ENCODE assay signal across 24 cellular contexts in genomic region chr11:68615657-68616056, GRCh38.
DNase-seq lines count a peak whose midpoint lies in the region; ATAC-seq and TF ChIP-seq lines count a peak whose summit lies in the region.
"Had no signal": no experiment of that assay in that cellular context is flagged by ENCODE, and none has a peak within 500 bp of the region (broad histone marks: within the 10 kb centered on the region; RNA-seq: fewer than 3 reads in every experiment).

No MANE protein-coding gene starts in this region.

- DNase-seq in activated CD8-positive, alpha-beta memory T cell treated with anti-CD3 and anti-CD28 coated beads, Interleukin-2, amount 10 ng/mL, durations not matched to agents 7 days and 5 days, result no peak
- no peak for DNase-seq in activated CD8-positive, alpha-beta memory T cell treated with anti-CD3 and anti-CD28 coated beads, Interleukin-2, amount 50 U/mL, for 48 hours
- no peak for DNase-seq in CD4-positive, alpha-beta memory T cell
- DNase-seq in WTC11 (ENCODE audit: low spot score) (no peak), lung (ENCODE audit: low spot score) (no peak), H9 (no peak), islet precursor cell (no peak)
- DNase-seq: 8988T; AML-193; C1 segment of cervical spinal cord; DMS53; EL; GF-D8; HFFc6; IMR-90; NCI-H1105; NCI-H146; NCI-H2029; NCI-H2227 treated with DMSO at 0.1 percent for 48 hours; NCI-H510A treated with DMSO at 0.1 percent for 48 hours; NCI-H774; NK-92 treated with Interleukin-12 subunit alpha and Interleukin-12 subunit beta, amount 100 ng/mL, for 24 hours had no signal

- POLR2A ChIA-PET in CD4-positive, alpha-beta memory T cell (lab: Charles Lee; ENCODE audit: partially characterized antibody), result no interaction called here
- POLR2A ChIA-PET in WTC11 (lab: Charles Lee), result interaction anchor here (0.8 kb wide), 1 partner anchor 17 kb away, joined by 3 read pairs; no protein-coding TSS in a partner anchor

- no peak overlapping the region for H3K14ac ChIP-seq in H9 (ENCODE audit: insufficient read depth, low read length)

- no peak overlapping the region for H4K91ac ChIP-seq in H9 (ENCODE audit: insufficient read length, low read depth, low read length)

- H3T11ph ChIP-seq in H9 (ENCODE audit: low read length), result no peak overlapping the region

- no peak overlapping the region for H3K4me3 ChIP-seq in CD4-positive, alpha-beta memory T cell (ENCODE audit: low read length in 2 of 2)
- H3K4me3 ChIP-seq in lung, result no peak overlapping the region

- no peak overlapping the region for H3K27ac ChIP-seq in CD4-positive, alpha-beta memory T cell (ENCODE audit: low read depth, low read length)
- H3K27ac ChIP-seq in lung (ENCODE audit: low read depth in 1 of 2, low read length in 1 of 2), result no peak overlapping the region
- no peak overlapping the region for H3K27ac ChIP-seq in H9 (ENCODE audit: insufficient read length, low read depth, low read length)
- H3K27ac ChIP-seq: RWPE1 had no signal

- peak overlapping the region; percentile 9 for H3K27ac Mint-ChIP-seq in activated CD8-positive, alpha-beta memory T cell treated with anti-CD3 and anti-CD28 coated beads, Interleukin-2, amount 10 ng/mL, durations not matched to agents 7 days and 5 days
- peak overlapping the region in 5 of 7 donors; percentile 16 to 50 (median 25) for H3K27ac Mint-ChIP-seq in CD4-positive, alpha-beta memory T cell
- peak overlapping the region; percentile 60; the same call in 1 of the 2 replicates for H3K27ac Mint-ChIP-seq in WTC11
- H3K27ac Mint-ChIP-seq in H9, result peak overlapping the region in 1 of 3 experiments; percentile 74; a peak in 1 of 7 replicates
- H3K27ac Mint-ChIP-seq: HFFc6 had no signal

- no peak overlapping the region for H3K4me2 ChIP-seq in H9 (ENCODE audit: insufficient read depth, insufficient read length, low read length)

- no peak overlapping the region for H2AFZ ChIP-seq in H9 (ENCODE audit: low read length)

- ATAC-seq in activated CD8-positive, alpha-beta memory T cell treated with anti-CD3 and anti-CD28 coated beads, Interleukin-2, amount 10 ng/mL, durations not matched to agents 7 days and 5 days, result no peak
- ATAC-seq in WTC11, result no peak
- peak; percentile 34 for ATAC-seq in lung (ENCODE audit: insufficient read depth, low FRiP score)
- ATAC-seq in HG03159 (IDR thresholded peaks at IDR 0.05; ENCODE audit: unreplicated experiment), result no peak

- no peaks in the 10 kb centered on the region for H3K23me2 ChIP-seq in H9 (ENCODE audit: insufficient read length, low read depth, low read length, poor library complexity, severe bottlenecking)

- TF ChIP-seq CTCF in WTC11 (IDR thresholded peaks at IDR 0.05) (no peak), lung (IDR thresholded peaks at IDR 0.05; ENCODE audit: control extremely low read depth, extremely low read depth) (no peak), H9 (conservative IDR thresholded peaks at IDR 0.05) (no peak)

- H3K23ac ChIP-seq in H9 (ENCODE audit: insufficient read length, low read depth, low read length), result no peak overlapping the region

- no peak overlapping the region for H2BK15ac ChIP-seq in H9 (ENCODE audit: low read depth, low read length)

- 91% methylated on average over 6 of the region's 6 CpGs for WGBS in lung, 2 donors
- WGBS in H9 (ENCODE audit: extremely low coverage, insufficient read length, low lambda C conversion rate), result no CpG with 5 or more reads among the region's 6 CpGs

- H3K36me3 Mint-ChIP-seq in activated CD8-positive, alpha-beta memory T cell treated with anti-CD3 and anti-CD28 coated beads, Interleukin-2, amount 10 ng/mL, durations not matched to agents 7 days and 5 days, result peaks cover 28% of the 10 kb centered on the region
- H3K36me3 Mint-ChIP-seq in CD4-positive, alpha-beta memory T cell, result peaks cover 48 to 56% of the 10 kb centered on the region in 2 donors
- H3K36me3 Mint-ChIP-seq in WTC11 (peaks cover 69% of the 10 kb centered on the region), H9 (ENCODE audit: insufficient read depth in 1 of 3, low read depth in 3 of 3) (peaks cover 29 to 60% (median 58%) of the 10 kb centered on the region in 3 experiments)

- no peak overlapping the region for H2BK120ac ChIP-seq in H9 (ENCODE audit: low read depth, low read length, poor library complexity, severe bottlenecking)

- H3K4me1 ChIP-seq in CD4-positive, alpha-beta memory T cell (ENCODE audit: insufficient read depth, low read length), result no peaks in the 10 kb centered on the region
- no peaks in the 10 kb centered on the region for H3K4me1 ChIP-seq in lung (ENCODE audit: control insufficient read depth in 2 of 2, insufficient read depth in 2 of 2, low read length in 2 of 2)
- H3K4me1 ChIP-seq in H9 (ENCODE audit: insufficient read depth, low read length), result no peaks in the 10 kb centered on the region

- H3K27me3 ChIP-seq in CD4-positive, alpha-beta memory T cell (ENCODE audit: insufficient read depth, low read length), result no peaks in the 10 kb centered on the region
- H3K27me3 ChIP-seq in lung (ENCODE audit: control insufficient read depth, insufficient read depth) (no peaks in the 10 kb centered on the region), H9 (ENCODE audit: insufficient read depth, low read length) (no peaks in the 10 kb centered on the region)

- no peak overlapping the region for H2BK12ac ChIP-seq in H9 (ENCODE audit: insufficient read length, low read depth, low read length)

- H4K5ac ChIP-seq in H9 (ENCODE audit: insufficient read length, low read depth, low read length), result no peak overlapping the region

- H3K36me3 ChIP-seq in CD4-positive, alpha-beta memory T cell (ENCODE audit: insufficient read depth, low read length), result peaks cover 29% of the 10 kb centered on the region
- H3K36me3 ChIP-seq in lung (ENCODE audit: control insufficient read depth in 2 of 2, insufficient read depth in 2 of 2, low read length in 2 of 2), result peaks cover 28 to 29% of the 10 kb centered on the region in 2 donors

- H3K56ac ChIP-seq in H9 (ENCODE audit: insufficient read length, low read depth, low read length), result no peak overlapping the region

- H3K9me3 ChIP-seq in CD4-positive, alpha-beta memory T cell (ENCODE audit: control insufficient read depth in 1 of 2, low read length in 2 of 2), result no peaks in the 10 kb centered on the region
- H3K9me3 ChIP-seq in lung (ENCODE audit: control insufficient read depth in 2 of 2, insufficient read depth in 1 of 2, low read length in 1 of 2) (no peaks in the 10 kb centered on the region), H9 (ENCODE audit: control insufficient read depth, low read depth, low read length) (peaks cover 13% of the 10 kb centered on the region)

- CTCF ChIA-PET in activated CD8-positive, alpha-beta memory T cell treated with anti-CD3 and anti-CD28 coated beads, Interleukin-2, amount 10 ng/mL, durations not matched to agents 7 days and 5 days (lab: Charles Lee), result no interaction called here
- CTCF ChIA-PET in CD4-positive, alpha-beta memory T cell (lab: Charles Lee; ENCODE audit: partially characterized antibody), result no interaction called here
- CTCF ChIA-PET in WTC11 (lab: Charles Lee), result interaction anchor here (1.6 kb wide), 1 partner anchor 17 kb away, joined by 6 read pairs; no protein-coding TSS in a partner anchor

- no peaks in the 10 kb centered on the region for H3K79me2 ChIP-seq in H9 (ENCODE audit: insufficient read depth, low read length)

- H3K9me3 Mint-ChIP-seq in activated CD8-positive, alpha-beta memory T cell treated with anti-CD3 and anti-CD28 coated beads, Interleukin-2, amount 10 ng/mL, durations not matched to agents 7 days and 5 days (ENCODE audit: low read depth), result no peaks in the 10 kb centered on the region
- H3K9me3 Mint-ChIP-seq in CD4-positive, alpha-beta memory T cell, result peaks cover 0 to 5% (median 0%) of the 10 kb centered on the region in 8 donors
- H3K9me3 Mint-ChIP-seq in WTC11, result peaks cover 23% of the 10 kb centered on the region
- H3K9me3 Mint-ChIP-seq in H9, result peaks cover 0 to 21% of the 10 kb centered on the region in 2 experiments; a peak in 2 of 5 replicates
- H3K9me3 Mint-ChIP-seq: HFFc6 had no signal

- H3K79me1 ChIP-seq in H9 (ENCODE audit: insufficient read depth, low read depth, low read length, poor library complexity, severe bottlenecking), result no peaks in the 10 kb centered on the region

- no peak overlapping the region for H2BK20ac ChIP-seq in H9 (ENCODE audit: low read depth, low read length, poor library complexity, severe bottlenecking)

- H3K9ac ChIP-seq in H9 (ENCODE audit: extremely low read depth, insufficient read length, low read length), result no peak overlapping the region

- H3K18ac ChIP-seq in H9 (ENCODE audit: insufficient read length, low read depth, low read length), result no peak overlapping the region

- peaks cover 2% of the 10 kb centered on the region for H3K27me3 Mint-ChIP-seq in activated CD8-positive, alpha-beta memory T cell treated with anti-CD3 and anti-CD28 coated beads, Interleukin-2, amount 10 ng/mL, durations not matched to agents 7 days and 5 days
- H3K27me3 Mint-ChIP-seq in CD4-positive, alpha-beta memory T cell, result no peaks in the 10 kb centered on the region
- no peaks in the 10 kb centered on the region for H3K27me3 Mint-ChIP-seq in WTC11 (ENCODE audit: low read depth)
- H3K27me3 Mint-ChIP-seq in H9 (ENCODE audit: low read depth), result peaks cover 6% of the 10 kb centered on the region; the same call in 1 of the 2 replicates

- no peak overlapping the region for H2AK5ac ChIP-seq in H9 (ENCODE audit: insufficient read length, low read length)

- no peak overlapping the region for H2BK5ac ChIP-seq in H9 (ENCODE audit: insufficient read length, low read length)

- H3K4me1 Mint-ChIP-seq in activated CD8-positive, alpha-beta memory T cell treated with anti-CD3 and anti-CD28 coated beads, Interleukin-2, amount 10 ng/mL, durations not matched to agents 7 days and 5 days, result no peaks in the 10 kb centered on the region
- H3K4me1 Mint-ChIP-seq in CD4-positive, alpha-beta memory T cell, result no peaks in the 10 kb centered on the region
- H3K4me1 Mint-ChIP-seq in WTC11 (no peaks in the 10 kb centered on the region), H9 (0 out of 4 replicates have a peak, but pooled peaks cover 0 to 4% of the 10 kb centered on the region in 2 experiments)

- no peak overlapping the region for H3K4me3 Mint-ChIP-seq in activated CD8-positive, alpha-beta memory T cell treated with anti-CD3 and anti-CD28 coated beads, Interleukin-2, amount 10 ng/mL, durations not matched to agents 7 days and 5 days
- no peak overlapping the region for H3K4me3 Mint-ChIP-seq in CD4-positive, alpha-beta memory T cell
- no peak overlapping the region for H3K4me3 Mint-ChIP-seq in WTC11
- no peak overlapping the region for H3K4me3 Mint-ChIP-seq in H9
- H3K4me3 Mint-ChIP-seq: HFFc6 had no signal

- no peaks in the 10 kb centered on the region for H4K20me1 ChIP-seq in H9 (ENCODE audit: control insufficient read depth, insufficient read depth, insufficient read length)

- H4K8ac ChIP-seq in H9 (replicated peaks; ENCODE audit: insufficient read length, low read depth, low read length), result no peak overlapping the region

- H3K4ac ChIP-seq in H9 (ENCODE audit: low read depth, low read length), result no peak overlapping the region

- intact Hi-C loops in CD4-positive, alpha-beta memory T cell (cut with micrococcal nuclease), result no loop called here
